Comparison of ENCODE assay signal across 20 cellular contexts in the genomic region with DNA sequence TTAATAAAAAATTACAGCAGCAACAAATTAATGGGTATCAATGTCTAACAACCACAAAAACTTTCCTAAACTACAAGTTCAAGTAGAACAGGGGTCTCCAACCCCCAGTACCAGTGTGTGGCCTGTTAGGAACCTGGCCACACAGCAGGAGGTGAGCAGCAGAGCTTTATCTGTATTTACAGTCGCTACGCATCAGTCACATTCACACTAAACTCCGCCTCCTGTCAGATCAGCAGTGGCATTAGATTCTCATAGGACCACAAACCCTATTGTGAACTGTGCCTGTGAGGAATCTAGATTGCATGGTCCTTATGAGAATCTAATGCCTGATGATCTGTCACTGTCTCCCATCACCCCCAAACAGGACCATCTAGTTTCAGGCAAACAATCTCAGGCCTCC. TPM values are rescaled to one million over a fixed set of nuclear protein-coding genes. Genes with fewer than 3 reads are reported as not detected.
DNase-seq lines count a peak whose midpoint lies in the region; ATAC-seq, FAIRE-seq and TF ChIP-seq lines count a peak whose summit lies in the region.
"Had no signal": no experiment of that assay in that cellular context is flagged by ENCODE, and none has a peak within 500 bp of the region (broad histone marks: within the 10 kb centered on the region; RNA-seq: fewer than 3 reads in every experiment).

No MANE protein-coding gene starts in this region.

- H3K4me2 ChIP-seq in IMR-90 (ENCODE audit: low read depth, low read length) (no peak overlapping the region), K562 (ENCODE audit: insufficient read depth, low read length) (no peak overlapping the region)
- H3K4me2 ChIP-seq: GM23338 had no signal

- in situ Hi-C loops in IMR-90 (cut with MboI; ENCODE audit: low sequenced_read_pairs) (no loop called here), K562 (cut with MboI) (no loop called here)

- POLR2A ChIA-PET in IMR-90 (lab: Charles Lee; ENCODE audit: unreplicated experiment) = no interaction called here
- POLR2A ChIA-PET in K562 (lab: Yijun Ruan, JAX) = no interaction called here

- H2AK5ac ChIP-seq in IMR-90 (ENCODE audit: low read depth, low read length) = no peak overlapping the region

- CTCF ChIA-PET in IMR-90 (lab: Yijun Ruan, JAX) (no interaction called here), K562 (lab: Yijun Ruan, JAX; ENCODE audit: low intra/inter-chr PET ratio) (no interaction called here)

- no peak overlapping the region for H3K27ac ChIP-seq in IMR-90 (ENCODE audit: insufficient read depth, low read length)
- no peak overlapping the region for H3K27ac ChIP-seq in K562 (ENCODE audit: extremely low read depth, low read depth, low read length)
- no peak overlapping the region for H3K27ac ChIP-seq in sigmoid colon
- H3K27ac ChIP-seq: HL-60 had no signal

- no peak overlapping the region for H3K18ac ChIP-seq in IMR-90 (ENCODE audit: low read depth, low read length)

- WGBS in IMR-90 (ENCODE audit: extremely low coverage in 2 of 2, insufficient read length in 1 of 2), 2 experiments = 80% methylated on average over 1 of the region's 3 CpGs; no CpG with 5 or more reads in 1 of the 2 experiments
- WGBS in K562 (ENCODE audit: insufficient coverage, low coverage, missing lambda C conversion rate) = 77% methylated on average over 3 of the region's 3 CpGs
- WGBS in sigmoid colon, 2 donors = 96% methylated on average over 3 of the region's 3 CpGs

- no peak overlapping the region for H2AK9ac ChIP-seq in IMR-90 (replicated peaks; ENCODE audit: low read depth, low read length, poor library complexity)

- DNase-seq in GM12891 (ENCODE audit: insufficient read length, low spot score) (no peak), IMR-90 (no peak), K562 (ENCODE audit: extremely low read depth in 1 of 4, low spot score in 3 of 4) (peak in 1 of 4 experiments; percentile 51), urothelium cell line (ENCODE audit: low spot score) (no peak), sigmoid colon (no peak)
- DNase-seq: ACHN; BE2C; C1 segment of cervical spinal cord; CD4-positive, CD25-positive, alpha-beta regulatory T cell; CD8-positive, alpha-beta memory T cell; COR-L47; HCEC 1CT had no signal

- H3K4me3 ChIP-seq in IMR-90 (ENCODE audit: insufficient read depth, low read depth, low read length) = no peak overlapping the region
- no peak overlapping the region for H3K4me3 ChIP-seq in K562
- H3K4me3 ChIP-seq in sigmoid colon = no peak overlapping the region
- H3K4me3 ChIP-seq: GM23338 had no signal

- H3K79me2 ChIP-seq in K562 (ENCODE audit: control insufficient read depth, insufficient read depth, low read length) = no peaks in the 10 kb centered on the region

- TF ChIP-seq RAD21 in IMR-90 (IDR thresholded peaks at IDR 0.05; ENCODE audit: low read length) (no peak), K562 (CRISPR knock-in tag; conservative IDR thresholded peaks at IDR 0.05 in 1 of 2, IDR thresholded peaks at IDR 0.05 in 1 of 2) (no peak)

- ATAC-seq in IMR-90 (ENCODE audit: low read depth) = no peak
- ATAC-seq in K562 = peak; percentile 54; the same call in 2 of the 3 replicates
- no peak for ATAC-seq in HG03469 (IDR thresholded peaks at IDR 0.05; ENCODE audit: unreplicated experiment)
- ATAC-seq: GM23338 had no signal

- H3K36me3 ChIP-seq in IMR-90 (ENCODE audit: control insufficient read depth, insufficient read depth, low read length) (no peaks in the 10 kb centered on the region), K562 (ENCODE audit: control insufficient read depth, insufficient read depth, low read length) (no peaks in the 10 kb centered on the region), sigmoid colon (no peaks in the 10 kb centered on the region)
- H3K36me3 ChIP-seq: BE2C had no signal

- TF ChIP-seq CTCF in IMR-90 (conservative IDR thresholded peaks at IDR 0.05; ENCODE audit: low read depth, low read length) (no peak), K562 (IDR thresholded peaks at IDR 0.05 in 2 of 3, conservative IDR thresholded peaks at IDR 0.05 in 1 of 3; ENCODE audit: insufficient read depth in 2 of 3, low read depth in 1 of 3, low read length in 3 of 3) (no peak), sigmoid colon (IDR thresholded peaks at IDR 0.05) (no peak)

- H3K4me1 ChIP-seq in IMR-90 (ENCODE audit: control insufficient read depth, insufficient read depth, low read length) (no peaks in the 10 kb centered on the region), K562 (replicated peaks in 1 of 2; ENCODE audit: control insufficient read depth in 2 of 2, insufficient read depth in 2 of 2, low read length in 2 of 2) (peaks cover 0 to 10% of the 10 kb centered on the region in 2 experiments), sigmoid colon (no peaks in the 10 kb centered on the region)
- H3K4me1 ChIP-seq: BE2C had no signal

- BruUV-seq in IMR-90 (replicated peaks; lab: Mats Ljungman, UMichigan) (no TSS peak), K562 (replicated peaks; lab: Mats Ljungman, UMichigan) (no TSS peak)

- H4K8ac ChIP-seq in IMR-90 (ENCODE audit: low read depth in 2 of 2, low read length in 2 of 2) = no peak overlapping the region

- H3K56ac ChIP-seq in IMR-90 (ENCODE audit: extremely low read depth, insufficient read depth, low read length) = no peak overlapping the region

- H3K79me1 ChIP-seq in IMR-90 (ENCODE audit: low read depth in 1 of 2, low read length in 2 of 2) = no peaks in the 10 kb centered on the region

- no peaks in the 10 kb centered on the region for H3K9me3 ChIP-seq in IMR-90 (ENCODE audit: control insufficient read depth, insufficient read depth, low read length)
- H3K9me3 ChIP-seq in K562 (replicated peaks; ENCODE audit: control insufficient read depth, insufficient read depth, low read depth, low read length) = peaks cover 4% of the 10 kb centered on the region; the same call in 1 of the 2 replicates
- peaks cover 0 to 2% (median 0%) of the 10 kb centered on the region in 4 donors for H3K9me3 ChIP-seq in sigmoid colon
- H3K9me3 ChIP-seq: BE2C had no signal

- TF ChIP-seq EP300 in K562 (IDR thresholded peaks at IDR 0.05; ENCODE audit: low read length) (no peak), sigmoid colon (IDR thresholded peaks at IDR 0.05) (no peak)

- H3K4ac ChIP-seq in IMR-90 (ENCODE audit: low read depth, low read length) = 0 out of 2 replicates have a peak overlapping the region, but pooled peaks have one; percentile 35

- intact Hi-C loops in IMR-90 (cut with micrococcal nuclease) (no loop called here), K562 (cut with micrococcal nuclease) (no loop called here), sigmoid colon (cut with DNase I) (no loop called here)

- no peak overlapping the region for H2BK120ac ChIP-seq in IMR-90 (ENCODE audit: low read depth, low read length)

- H4K91ac ChIP-seq in IMR-90 (ENCODE audit: insufficient read depth, low read depth, low read length) = peak overlapping the region; percentile 45; the same call in 1 of the 2 replicates

- H3K9ac ChIP-seq in IMR-90 (ENCODE audit: low read depth, low read length) (no peak overlapping the region), K562 (ENCODE audit: insufficient read depth in 1 of 2, low read depth in 2 of 2, low read length in 2 of 2) (no peak overlapping the region)

- FAIRE-seq in GM12891 (lab: Jason Lieb, UNC) (peak; percentile 38), K562 (lab: Jason Lieb, UNC) (peak; percentile 23), urothelium cell line (lab: Jason Lieb, UNC) (peak; percentile 84)
- FAIRE-seq: D721Med, G401.6, GM12892, GM18507, H54 had no signal

- H2BK15ac ChIP-seq in IMR-90 (ENCODE audit: low read depth, low read length) = no peak overlapping the region

- H2AFZ ChIP-seq in IMR-90 (replicated peaks; ENCODE audit: low read length, poor library complexity) (no peak overlapping the region), K562 (ENCODE audit: low read depth, low read length) (no peak overlapping the region)
- H2AFZ ChIP-seq: GM23338 had no signal

- H3K27me3 ChIP-seq in IMR-90 (ENCODE audit: control insufficient read depth, insufficient read depth, low read length) (no peaks in the 10 kb centered on the region), K562 (ENCODE audit: control insufficient read depth in 2 of 2, insufficient read depth in 2 of 2, low read length in 2 of 2) (no peaks in the 10 kb centered on the region), sigmoid colon (no peaks in the 10 kb centered on the region)
- H3K27me3 ChIP-seq: BE2C had no signal

- dilution Hi-C loops in IMR-90 (cut with HindIII; ENCODE audit: low sequenced_read_pairs, unreplicated experiment) = no loop called here

- H2BK5ac ChIP-seq in IMR-90 (ENCODE audit: low read depth, low read length, poor library complexity, severe bottlenecking) = no peak overlapping the region

- H4K5ac ChIP-seq in IMR-90 (ENCODE audit: low read depth, low read length) = no peak overlapping the region

- H3K23ac ChIP-seq in IMR-90 (ENCODE audit: low read depth, low read length) = no peak overlapping the region

- no peak for TF ChIP-seq POLR2A in GM12891 (IDR thresholded peaks at IDR 0.05; ENCODE audit: low read depth, low read length)
- TF ChIP-seq POLR2A in IMR-90 (IDR thresholded peaks at IDR 0.05; ENCODE audit: low read depth, low read length) = no peak
- no peak for TF ChIP-seq POLR2A in K562 (conservative IDR thresholded peaks at IDR 0.05)
- no peak for TF ChIP-seq POLR2A in sigmoid colon (IDR thresholded peaks at IDR 0.05)

- no peaks in the 10 kb centered on the region for H4K20me1 ChIP-seq in IMR-90 (ENCODE audit: insufficient read depth, low read length)
- H4K20me1 ChIP-seq in K562 (replicated peaks; ENCODE audit: control insufficient read depth, insufficient read depth, low read length) = no peaks in the 10 kb centered on the region

- H3K9me1 ChIP-seq in IMR-90 (ENCODE audit: insufficient read depth, low read length) (0 out of 2 replicates have a peak, but pooled peaks cover 4% of the 10 kb centered on the region), K562 (ENCODE audit: control insufficient read depth, insufficient read depth, low read length) (no peaks in the 10 kb centered on the region)

- H2BK20ac ChIP-seq in IMR-90 (ENCODE audit: low read depth, low read length) = no peak overlapping the region

- H3K14ac ChIP-seq in IMR-90 (replicated peaks; ENCODE audit: low read depth, low read length) = no peak overlapping the region

RNA-seq across cellular contexts. Expression of a gene that starts 18.5 kb away (rescaled TPM):
- polyA plus RNA-seq in GM12891 (2012; ENCODE audit: low read depth, missing spikeins) = 0.12 TPM
- total RNA-seq in IMR-90 (2012; rRNA removed) (under 0.01 TPM in 1 of 2 replicates, not detected in the other), K562 (2014; rRNA removed) (0.08 TPM in 1 of 2 replicates, not detected in the other), K562 (2014; rRNA removed; fragmentation: Illumina TruSeq; extraction: Trizol) (0.07 and 0.29 TPM in 2 replicates), K562 (2015; rRNA removed; fragmentation: Illumina TruSeq; extraction: Trizol) (0.15 and 0.33 TPM in 2 replicates), K562 (2021) (0.13 and 0.27 TPM in 2 replicates), sigmoid colon (under 1 TPM in 2 of 4 donors, not detected in 2; 0.36 to 0.83 TPM)
- polyA plus RNA-seq in IMR-90 (2012; rRNA removed) (0.07 and 0.14 TPM in 2 replicates), K562 (2011; rRNA removed) (0.11 and 0.12 TPM in 2 replicates), K562 (2014; fragmentation: Illumina TruSeq; extraction: Trizol) (0.09 and 0.14 TPM in 2 replicates), K562 (2014; fragmentation: Nextera tagmentation; extraction: Ambion mirVana) (under 1 TPM in 1 of 2 experiments, not detected in 1; 0.07 TPM), K562 (2014; rRNA removed) (0.35 and 0.41 TPM in 2 replicates), sigmoid colon (1 to 10 TPM in 2 of 3 donors, under 1 TPM in 1; 0.63 to 3.0 (median 1.8) TPM)
- polyA plus RNA-seq in IMR-90 (2012; cell fraction: cytosol; rRNA removed) = 0.05 and 0.19 TPM in 2 replicates
- 0.12 TPM in 1 of 2 replicates, not detected in the other for polyA plus RNA-seq in IMR-90 (2012; cell fraction: nucleus; rRNA removed; ENCODE audit: low replicate concordance)
- total RNA-seq in K562 (2011; cell fraction: chromatin; rRNA removed; ENCODE audit: low replicate concordance) = 0.42 TPM in 1 of 2 replicates, not detected in the other
- 0.17 and 0.26 TPM in 2 replicates for total RNA-seq in K562 (2011; cell fraction: nucleolus; rRNA removed)
- total RNA-seq in K562 (2011; cell fraction: nucleoplasm; rRNA removed) = 0.15 and 0.92 TPM in 2 replicates
- polyA plus RNA-seq in K562 (2011; cell fraction: cytosol; rRNA removed) = 0.16 TPM in 1 of 2 replicates, not detected in the other
- 0.14 and 0.36 TPM in 2 replicates for polyA plus RNA-seq in K562 (2011; cell fraction: nucleus; rRNA removed)
- 0.76 and 4.9 TPM in 2 replicates for polyA plus RNA-seq in K562 (2012)
- polyA minus RNA-seq in K562 (2011; rRNA and poly(A)+ RNA removed) = 0.11 and 0.12 TPM in 2 replicates
- not detected in 2 replicates for polyA minus RNA-seq in K562 (2011; cell fraction: cytosol; rRNA and poly(A)+ RNA removed)
- polyA minus RNA-seq in K562 (2011; cell fraction: nucleus; rRNA and poly(A)+ RNA removed) = 0.13 and 0.22 TPM in 2 replicates
- total RNA-seq: GM23338 had no signal
- polyA plus RNA-seq: GM23338 had no signal
